ENCODE assay signal across 16 cellular contexts in genomic region chr2:209305746-209306196, GRCh38.
DNase-seq lines count a peak whose midpoint lies in the region; ATAC-seq and TF ChIP-seq lines count a peak whose summit lies in the region.
"Had no signal": no experiment of that assay in that cellular context is flagged by ENCODE, and none has a peak within 500 bp of the region (broad histone marks: within the 10 kb centered on the region; RNA-seq: fewer than 3 reads in every experiment).

No MANE protein-coding gene starts in this region.

- H3K23ac ChIP-seq in mesendoderm (ENCODE audit: low read length): no peak overlapping the region

- peaks cover 1% of the 10 kb centered on the region for H3K9me3 Mint-ChIP-seq in endodermal cell

- peak overlapping the region; percentile 87 for H3K27ac Mint-ChIP-seq in endodermal cell
- H3K27ac Mint-ChIP-seq: CD4-positive, CD25-positive, alpha-beta regulatory T cell had no signal

- peak overlapping the region; percentile 35 for H2BK5ac ChIP-seq in mesendoderm (ENCODE audit: low read length)

- peaks cover 17% of the 10 kb centered on the region for H3K4me1 Mint-ChIP-seq in endodermal cell
- H3K4me1 Mint-ChIP-seq: CD4-positive, CD25-positive, alpha-beta regulatory T cell had no signal

- no peak overlapping the region for H4K5ac ChIP-seq in mesendoderm (ENCODE audit: low read length)

- peaks cover 50% of the 10 kb centered on the region for H3K36me3 ChIP-seq in HUES64 (ENCODE audit: insufficient read depth, low read length)
- H3K36me3 ChIP-seq in endodermal cell (ENCODE audit: control insufficient read depth, insufficient read depth, low read length): no peaks in the 10 kb centered on the region
- no peaks in the 10 kb centered on the region for H3K36me3 ChIP-seq in mesendoderm (ENCODE audit: control insufficient read depth, insufficient read depth, low read length)
- H3K36me3 ChIP-seq in upper lobe of right lung: no peaks in the 10 kb centered on the region

- H3K79me1 ChIP-seq in mesendoderm (ENCODE audit: low read length): no peaks in the 10 kb centered on the region

- WGBS in HUES64: 94% methylated on average over 7 of the region's 7 CpGs
- WGBS in endodermal cell (ENCODE audit: insufficient coverage in 1 of 2, insufficient read length in 1 of 2), 2 experiments: 94 to 97% methylated on average over 4 to 7 of the region's 7 CpGs
- WGBS in mesendoderm (ENCODE audit: extremely low coverage, insufficient coverage, low lambda C conversion rate): no CpG with 5 or more reads among the region's 7 CpGs

- peak overlapping the region; percentile 31 for H2AK5ac ChIP-seq in mesendoderm (ENCODE audit: low read length)

- H3K27me3 ChIP-seq in HUES64 (ENCODE audit: insufficient read depth, low read length) (no peaks in the 10 kb centered on the region), endodermal cell (ENCODE audit: control insufficient read depth, insufficient read depth, low read length, poor library complexity, severe bottlenecking) (no peaks in the 10 kb centered on the region), mesendoderm (ENCODE audit: insufficient read depth, low read length, poor library complexity) (no peaks in the 10 kb centered on the region), upper lobe of right lung (no peaks in the 10 kb centered on the region)

- H3K4me3 ChIP-seq in HUES64 (ENCODE audit: low read length) (no peak overlapping the region), endodermal cell (ENCODE audit: low read length) (no peak overlapping the region), mesendoderm (ENCODE audit: low read length) (no peak overlapping the region), upper lobe of right lung (no peak overlapping the region)
- H3K4me3 ChIP-seq: GM23248 had no signal

- H4K8ac ChIP-seq in mesendoderm (ENCODE audit: low read depth, low read length): no peak overlapping the region

- no peak overlapping the region for H3K4me2 ChIP-seq in mesendoderm (ENCODE audit: low read length)
- H3K4me2 ChIP-seq: SK-N-SH had no signal

- peaks cover 17% of the 10 kb centered on the region for H3K4me1 ChIP-seq in HUES64 (ENCODE audit: insufficient read depth, low read length)
- no peaks in the 10 kb centered on the region for H3K4me1 ChIP-seq in endodermal cell (ENCODE audit: control insufficient read depth, insufficient read depth, low read length)
- peaks cover 4% of the 10 kb centered on the region for H3K4me1 ChIP-seq in mesendoderm (ENCODE audit: control insufficient read depth, low read depth, low read length)
- no peaks in the 10 kb centered on the region for H3K4me1 ChIP-seq in upper lobe of right lung

- intact Hi-C loops in upper lobe of right lung (cut with DNase I): no loop called here

- H3K27me3 Mint-ChIP-seq in endodermal cell (ENCODE audit: insufficient read depth): no peaks in the 10 kb centered on the region
- H3K27me3 Mint-ChIP-seq: CD4-positive, CD25-positive, alpha-beta regulatory T cell had no signal

- H3K79me2 ChIP-seq in mesendoderm (ENCODE audit: control insufficient read depth, insufficient read depth, low read length): no peaks in the 10 kb centered on the region

- H3K27ac ChIP-seq in HUES64 (ENCODE audit: low read depth, low read length): peak overlapping the region; percentile 92
- no peak overlapping the region for H3K27ac ChIP-seq in endodermal cell (ENCODE audit: low read depth, low read length)
- H3K27ac ChIP-seq in mesendoderm (ENCODE audit: low read depth, low read length): peak overlapping the region; percentile 37
- no peak overlapping the region for H3K27ac ChIP-seq in upper lobe of right lung
- H3K27ac ChIP-seq: GM23248 had no signal

- H3K18ac ChIP-seq in mesendoderm (ENCODE audit: low read length): no peak overlapping the region

- TF ChIP-seq CTCF in endodermal cell (conservative IDR thresholded peaks at IDR 0.05): no peak
- TF ChIP-seq CTCF in upper lobe of right lung (IDR thresholded peaks at IDR 0.05): no peak

- H3K56ac ChIP-seq in mesendoderm (ENCODE audit: low read length): peak overlapping the region; percentile 69

- H2BK120ac ChIP-seq in mesendoderm (ENCODE audit: low read depth, low read length): no peak overlapping the region

- no peak for DNase-seq in endodermal cell
- peak; percentile 29 for DNase-seq in mesendoderm
- DNase-seq in upper lobe of right lung: no peak
- no peak for DNase-seq in stimulated activated naive CD4-positive, alpha-beta T cell treated with Interleukin-2 at 50 U/mL for 16 hours (lab: John Stamatoyannopoulos, UW)
- DNase-seq: ACHN; CD4-positive, CD25-positive, alpha-beta regulatory T cell; DMS79; GM23248; NCI-H446 treated with DMSO at 0.1 percent for 48 hours; NCI-H774; Right ventricle myocardium superior; SK-N-SH had no signal

- H3K4ac ChIP-seq in mesendoderm (ENCODE audit: low read depth, low read length): peak overlapping the region; percentile 9

- H3K9me3 ChIP-seq in HUES64 (ENCODE audit: insufficient read depth, low read depth, low read length) (no peaks in the 10 kb centered on the region), endodermal cell (ENCODE audit: control insufficient read depth, low read length) (no peaks in the 10 kb centered on the region), upper lobe of right lung (no peaks in the 10 kb centered on the region)
- H3K9me3 ChIP-seq: SK-N-SH had no signal

- no peak overlapping the region for H3K4me3 Mint-ChIP-seq in endodermal cell
- H3K4me3 Mint-ChIP-seq: CD4-positive, CD25-positive, alpha-beta regulatory T cell had no signal

- ATAC-seq in upper lobe of right lung (peak; percentile 38), HG03196 (IDR thresholded peaks at IDR 0.05; ENCODE audit: unreplicated experiment) (no peak), HG03378 (IDR thresholded peaks at IDR 0.05; ENCODE audit: unreplicated experiment) (no peak)
- ATAC-seq: Panc1 had no signal

- H3K9ac ChIP-seq in HUES64 (ENCODE audit: low read depth, low read length): peak overlapping the region; percentile 44
- H3K9ac ChIP-seq in endodermal cell (ENCODE audit: extremely low read depth, low read length, poor library complexity, severe bottlenecking): no peak overlapping the region
- H3K9ac ChIP-seq in mesendoderm (ENCODE audit: low read length): peak overlapping the region; percentile 2
- H3K9ac ChIP-seq: GM23248, SK-N-SH had no signal

- H3K36me3 Mint-ChIP-seq in endodermal cell (ENCODE audit: low read depth): peaks cover 3% of the 10 kb centered on the region
- H3K36me3 Mint-ChIP-seq: CD4-positive, CD25-positive, alpha-beta regulatory T cell had no signal

- no peak overlapping the region for H2BK15ac ChIP-seq in mesendoderm (replicated peaks; ENCODE audit: low read depth)

Comparison
In these comparisons a context has a peak if more than half of its experiments do, and no peak if none do; other contexts are left out.
1. H3K27ac ChIP-seq: peak in HUES64 (single experiment) and mesendoderm (single experiment); none in endodermal cell (single experiment) and upper lobe of right lung (single experiment).